16 cellular contexts compared by ENCODE assay signal in genomic region chrX:28979876-28980275, GRCh38.
"Had no signal": no experiment of that assay in that cellular context is flagged by ENCODE, and none has a peak within 500 bp of the region (broad histone marks: within the 10 kb centered on the region; RNA-seq: fewer than 3 reads in every experiment).

No MANE protein-coding gene starts in this region.

- H3K4me1 ChIP-seq: gastrocnemius medialis, left lung, upper lobe of left lung had no signal

- H3K9me3 ChIP-seq: gastrocnemius medialis, left lung, thoracic aorta, upper lobe of left lung had no signal

- DNase-seq: activated CD4-positive, alpha-beta T cell treated with anti-CD3 and anti-CD28 coated beads, Interleukin-2, amount 10 ng/mL, durations not matched to agents 7 days and 5 days; activated CD8-positive, alpha-beta T cell treated with anti-CD3 and anti-CD28 coated beads, Interleukin-2, amount 10 ng/mL, durations not matched to agents 7 days and 5 days; activated naive CD4-positive, alpha-beta T cell treated with anti-CD3 and anti-CD28 coated beads for 36 hours; activated T-cell treated with anti-CD3 and anti-CD28 coated beads, Interleukin-2, amount 50 U/mL, for 24 hours; anterior cingulate cortex; cerebellar nuclear complex; effector CD4-positive, alpha-beta T cell; gastrocnemius medialis; left lung; occipital lobe; stimulated activated naive B cell treated with anti-CD40 and anti-IgM and Interleukin-4, amounts not matched to agents 10 μg/mL and 1 μg/mL and 100 μg/mL, for 72 hours; T-helper 9 cell; upper lobe of left lung had no signal

- ATAC-seq: activated CD8-positive, alpha-beta T cell treated with anti-CD3 and anti-CD28 coated beads, Interleukin-2, amount 10 ng/mL, durations not matched to agents 7 days and 5 days; gastrocnemius medialis; left lung; stimulated activated naive B cell treated with anti-CD40 and anti-IgM and Interleukin-4, amounts not matched to agents 10 μg/mL and 1 μg/mL and 100 μg/mL, for 72 hours had no signal

- H3K9me3 Mint-ChIP-seq: activated CD4-positive, alpha-beta T cell treated with anti-CD3 and anti-CD28 coated beads, Interleukin-2, amount 10 ng/mL, durations not matched to agents 7 days and 5 days; activated T-cell treated with anti-CD3 and anti-CD28 coated beads, Interleukin-2, amount 50 U/mL, for 24 hours; mesothelial cell of epicardium; nephron had no signal

- H3K4me1 Mint-ChIP-seq: activated CD4-positive, alpha-beta T cell treated with anti-CD3 and anti-CD28 coated beads, Interleukin-2, amount 10 ng/mL, durations not matched to agents 7 days and 5 days; nephron; stimulated activated naive B cell treated with anti-CD40 and anti-IgM and Interleukin-4, amounts not matched to agents 10 μg/mL and 1 μg/mL and 100 μg/mL, for 72 hours had no signal

- H3K36me3 Mint-ChIP-seq: mesothelial cell of epicardium; stimulated activated naive B cell treated with anti-CD40 and anti-IgM and Interleukin-4, amounts not matched to agents 10 μg/mL and 1 μg/mL and 100 μg/mL, for 72 hours had no signal

- H3K27me3 ChIP-seq: gastrocnemius medialis, left lung, upper lobe of left lung had no signal

- H3K4me3 Mint-ChIP-seq: activated CD4-positive, alpha-beta T cell treated with anti-CD3 and anti-CD28 coated beads, Interleukin-2, amount 10 ng/mL, durations not matched to agents 7 days and 5 days; activated CD8-positive, alpha-beta T cell treated with anti-CD3 and anti-CD28 coated beads, Interleukin-2, amount 10 ng/mL, durations not matched to agents 7 days and 5 days; activated naive CD4-positive, alpha-beta T cell treated with anti-CD3 and anti-CD28 coated beads for 36 hours; activated T-cell treated with anti-CD3 and anti-CD28 coated beads, Interleukin-2, amount 50 U/mL, for 24 hours; mesothelial cell of epicardium; nephron; stimulated activated naive B cell treated with anti-CD40 and anti-IgM and Interleukin-4, amounts not matched to agents 10 μg/mL and 1 μg/mL and 100 μg/mL, for 72 hours had no signal

- H3K27ac ChIP-seq: gastrocnemius medialis, left lung, thoracic aorta, upper lobe of left lung had no signal

- H3K4me3 ChIP-seq: gastrocnemius medialis, left lung, thoracic aorta, upper lobe of left lung had no signal

- H3K36me3 ChIP-seq: gastrocnemius medialis, left lung, thoracic aorta, upper lobe of left lung had no signal

- H3K27ac Mint-ChIP-seq: activated CD4-positive, alpha-beta T cell treated with anti-CD3 and anti-CD28 coated beads, Interleukin-2, amount 10 ng/mL, durations not matched to agents 7 days and 5 days; activated CD8-positive, alpha-beta T cell treated with anti-CD3 and anti-CD28 coated beads, Interleukin-2, amount 10 ng/mL, durations not matched to agents 7 days and 5 days; activated naive CD4-positive, alpha-beta T cell treated with anti-CD3 and anti-CD28 coated beads for 36 hours; activated T-cell treated with anti-CD3 and anti-CD28 coated beads, Interleukin-2, amount 50 U/mL, for 24 hours; mesothelial cell of epicardium; nephron; stimulated activated naive B cell treated with anti-CD40 and anti-IgM and Interleukin-4, amounts not matched to agents 10 μg/mL and 1 μg/mL and 100 μg/mL, for 72 hours had no signal

- H3K27me3 Mint-ChIP-seq: activated CD4-positive, alpha-beta T cell treated with anti-CD3 and anti-CD28 coated beads, Interleukin-2, amount 10 ng/mL, durations not matched to agents 7 days and 5 days; activated T-cell treated with anti-CD3 and anti-CD28 coated beads, Interleukin-2, amount 50 U/mL, for 24 hours; stimulated activated naive B cell treated with anti-CD40 and anti-IgM and Interleukin-4, amounts not matched to agents 10 μg/mL and 1 μg/mL and 100 μg/mL, for 72 hours had no signal
